In the genomic region with DNA sequence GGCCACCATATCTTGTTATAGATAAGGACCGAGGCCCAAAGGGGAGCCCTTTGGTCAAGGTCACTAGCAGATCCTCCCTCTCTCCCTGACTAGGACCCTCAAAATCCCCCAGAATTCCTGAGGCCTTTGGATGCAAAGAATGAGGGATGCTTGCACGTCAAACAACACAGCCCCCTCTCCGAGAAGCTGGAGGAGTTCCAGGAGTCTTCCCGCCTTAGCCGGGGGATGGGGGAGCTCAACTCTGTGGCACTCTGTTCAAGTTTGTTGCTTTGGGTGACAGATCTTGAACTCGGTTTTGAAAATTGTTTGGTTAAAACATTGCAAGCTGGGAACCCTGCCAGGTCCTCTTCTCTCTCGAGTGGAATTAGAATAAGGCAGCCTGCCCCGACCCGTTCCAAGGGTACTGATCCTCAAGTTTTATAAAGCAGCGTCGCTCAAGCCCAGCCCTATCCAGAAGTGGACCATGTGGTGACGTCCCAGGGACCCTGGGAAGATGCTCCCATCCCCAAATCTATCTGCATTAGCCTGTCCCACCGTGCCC, we compare ENCODE assay signal across 13 cellular contexts.
DNase-seq lines count a peak whose midpoint lies in the region; ATAC-seq, FAIRE-seq and TF ChIP-seq lines count a peak whose summit lies in the region.
"Had no signal": no experiment of that assay in that cellular context is flagged by ENCODE, and none has a peak within 500 bp of the region (broad histone marks: within the 10 kb centered on the region; RNA-seq: fewer than 3 reads in every experiment).

No MANE protein-coding gene starts in this region.

- no peaks in the 10 kb centered on the region for H3K36me3 Mint-ChIP-seq in activated CD4-positive, alpha-beta T cell treated with anti-CD3 and anti-CD28 coated beads, Interleukin-2, amount 10 ng/mL, durations not matched to agents 7 days and 5 days (ENCODE audit: low read depth)
- H3K36me3 Mint-ChIP-seq: naive B cell, WTC11 had no signal

- TF ChIP-seq POLR2A in K562 (conservative IDR thresholded peaks at IDR 0.05): no peak

- H3K27me3 Mint-ChIP-seq in activated CD4-positive, alpha-beta T cell treated with anti-CD3 and anti-CD28 coated beads, Interleukin-2, amount 10 ng/mL, durations not matched to agents 7 days and 5 days: no peaks in the 10 kb centered on the region

- DNase-seq in NCI-H510A treated with DMSO at 0.1 percent for 48 hours (lab: John Stamatoyannopoulos, UW): peak; percentile 9
- no peak for DNase-seq in NCI-H510A (lab: John Stamatoyannopoulos, UW)
- no peak for DNase-seq in K562 (ENCODE audit: extremely low read depth in 1 of 4, low spot score in 3 of 4)
- DNase-seq in lung (ENCODE audit: low spot score): peak; percentile 75
- no peak for DNase-seq in activated CD4-positive, alpha-beta T cell treated with anti-CD3 and anti-CD28 coated beads, Interleukin-2, amount 10 ng/mL, durations not matched to agents 7 days and 5 days
- no peak for DNase-seq in T1000 (lab: John Stamatoyannopoulos, UW)
- no peak for DNase-seq in WERI-Rb-1
- DNase-seq: Caco-2, naive B cell had no signal

- CTCF ChIA-PET in K562 (lab: Yijun Ruan, JAX; ENCODE audit: low intra/inter-chr PET ratio): no interaction called here
- CTCF ChIA-PET in activated CD4-positive, alpha-beta T cell treated with anti-CD3 and anti-CD28 coated beads, Interleukin-2, amount 10 ng/mL, durations not matched to agents 7 days and 5 days (lab: Charles Lee): interaction anchor here (1.4 kb wide), 1 partner anchor 99 kb away, joined by 3 read pairs; no protein-coding TSS in a partner anchor

- H3K27me3 ChIP-seq in K562 (ENCODE audit: control insufficient read depth in 2 of 2, insufficient read depth in 2 of 2, low read length in 2 of 2) (peaks cover 0 to 16% of the 10 kb centered on the region in 2 experiments; a peak in 2 of 5 replicates), lung (ENCODE audit: control insufficient read depth, insufficient read depth) (no peaks in the 10 kb centered on the region), stomach smooth muscle (ENCODE audit: control insufficient read depth in 1 of 2, insufficient read depth in 2 of 2, low read length in 2 of 2) (no peaks in the 10 kb centered on the region), WERI-Rb-1 (ENCODE audit: insufficient read depth, low read depth, severe bottlenecking) (no peaks in the 10 kb centered on the region)

- 6% methylated on average over 10 of the region's 13 CpGs for WGBS in K562 (ENCODE audit: insufficient coverage, low coverage, missing lambda C conversion rate)
- WGBS in lung, 2 donors: 45 to 68% methylated on average over 13 of the region's 13 CpGs

- no peaks in the 10 kb centered on the region for H3K9me3 ChIP-seq in K562 (replicated peaks; ENCODE audit: control insufficient read depth, insufficient read depth, low read depth, low read length)
- no peaks in the 10 kb centered on the region for H3K9me3 ChIP-seq in lung (ENCODE audit: control insufficient read depth in 2 of 2, insufficient read depth in 1 of 2, low read length in 1 of 2)
- no peaks in the 10 kb centered on the region for H3K9me3 ChIP-seq in stomach smooth muscle (ENCODE audit: control insufficient read depth in 2 of 2, low read length in 2 of 2)
- no peaks in the 10 kb centered on the region for H3K9me3 ChIP-seq in WERI-Rb-1 (ENCODE audit: severe bottlenecking)
- H3K9me3 ChIP-seq: A549, Caco-2 had no signal

- no peak for TF ChIP-seq EP300 in K562 (IDR thresholded peaks at IDR 0.05; ENCODE audit: low read length)

- no peak overlapping the region for H3K27ac Mint-ChIP-seq in activated CD4-positive, alpha-beta T cell treated with anti-CD3 and anti-CD28 coated beads, Interleukin-2, amount 10 ng/mL, durations not matched to agents 7 days and 5 days
- H3K27ac Mint-ChIP-seq: naive B cell, WTC11 had no signal

- no peaks in the 10 kb centered on the region for H4K20me1 ChIP-seq in K562 (replicated peaks; ENCODE audit: control insufficient read depth, insufficient read depth, low read length)

- FAIRE-seq in K562 (lab: Jason Lieb, UNC): no peak
- FAIRE-seq: A549 had no signal

- no peak overlapping the region for H3K4me3 Mint-ChIP-seq in activated CD4-positive, alpha-beta T cell treated with anti-CD3 and anti-CD28 coated beads, Interleukin-2, amount 10 ng/mL, durations not matched to agents 7 days and 5 days
- H3K4me3 Mint-ChIP-seq: naive B cell, WTC11 had no signal

- ATAC-seq in K562 (no peak), lung (ENCODE audit: insufficient read depth, low FRiP score) (no peak)
- ATAC-seq: A549, WTC11 had no signal

- no peak overlapping the region for H3K9ac ChIP-seq in K562 (ENCODE audit: insufficient read depth in 1 of 2, low read depth in 2 of 2, low read length in 2 of 2)
- H3K9ac ChIP-seq in stomach smooth muscle (ENCODE audit: low read length in 2 of 2): peak overlapping the region in 1 of 2 donors; percentile 51

- H3K36me3 ChIP-seq in K562 (ENCODE audit: control insufficient read depth, insufficient read depth, low read length) (no peaks in the 10 kb centered on the region), lung (ENCODE audit: control insufficient read depth in 2 of 2, insufficient read depth in 2 of 2, low read length in 2 of 2) (no peaks in the 10 kb centered on the region), stomach smooth muscle (ENCODE audit: control insufficient read depth in 2 of 2, insufficient read depth in 2 of 2, low read length in 2 of 2) (no peaks in the 10 kb centered on the region), WERI-Rb-1 (no peaks in the 10 kb centered on the region)

- POLR2A ChIA-PET in K562 (lab: Yijun Ruan, JAX): interaction anchor here (0.5 to 0.6 kb wide), 2 partner anchors 64 to 261 kb away, joined by 3 read pairs; no protein-coding TSS in a partner anchor
- POLR2A ChIA-PET in activated CD4-positive, alpha-beta T cell treated with anti-CD3 and anti-CD28 coated beads, Interleukin-2, amount 10 ng/mL, durations not matched to agents 7 days and 5 days (lab: Charles Lee): no interaction called here

- no peak overlapping the region for H2AFZ ChIP-seq in K562 (ENCODE audit: low read depth, low read length)

- intact Hi-C loops in K562 (cut with micrococcal nuclease): no loop called here

- peaks cover 0 to 20% of the 10 kb centered on the region in 2 experiments; a peak in 3 of 5 replicates for H3K4me1 ChIP-seq in K562 (replicated peaks in 1 of 2; ENCODE audit: control insufficient read depth in 2 of 2, insufficient read depth in 2 of 2, low read length in 2 of 2)
- H3K4me1 ChIP-seq in lung (ENCODE audit: control insufficient read depth in 2 of 2, insufficient read depth in 2 of 2, low read length in 2 of 2): peaks cover 18 to 20% of the 10 kb centered on the region in 2 donors
- H3K4me1 ChIP-seq in stomach smooth muscle (ENCODE audit: control insufficient read depth, insufficient read depth, low read length): peaks cover 64% of the 10 kb centered on the region
- H3K4me1 ChIP-seq: A549, Caco-2 had no signal

- H3K4me1 Mint-ChIP-seq in activated CD4-positive, alpha-beta T cell treated with anti-CD3 and anti-CD28 coated beads, Interleukin-2, amount 10 ng/mL, durations not matched to agents 7 days and 5 days: no peaks in the 10 kb centered on the region
- H3K4me1 Mint-ChIP-seq: naive B cell had no signal

- no peak overlapping the region for H3K27ac ChIP-seq in K562 (ENCODE audit: extremely low read depth, low read depth, low read length)
- H3K27ac ChIP-seq in lung (ENCODE audit: low read depth in 1 of 2, low read length in 1 of 2): peak overlapping the region in 1 of 2 donors; percentile 90
- peak overlapping the region; percentile 79 for H3K27ac ChIP-seq in stomach smooth muscle (ENCODE audit: low read length)
- no peak overlapping the region for H3K27ac ChIP-seq in WERI-Rb-1
- H3K27ac ChIP-seq: A549 had no signal

- no peaks in the 10 kb centered on the region for H3K79me2 ChIP-seq in K562 (ENCODE audit: control insufficient read depth, insufficient read depth, low read length)

- BruUV-seq in K562 (replicated peaks; lab: Mats Ljungman, UMichigan): no TSS peak

- no peak for TF ChIP-seq RAD21 in K562 (CRISPR knock-in tag; conservative IDR thresholded peaks at IDR 0.05 in 1 of 2, IDR thresholded peaks at IDR 0.05 in 1 of 2)

- in situ Hi-C loops in K562 (cut with MboI): no loop called here

- H3K4me2 ChIP-seq in K562 (ENCODE audit: insufficient read depth, low read length): no peak overlapping the region
- H3K4me2 ChIP-seq: A549, smooth muscle cell had no signal

- no peak for TF ChIP-seq CTCF in K562 (IDR thresholded peaks at IDR 0.05 in 2 of 3, conservative IDR thresholded peaks at IDR 0.05 in 1 of 3; ENCODE audit: insufficient read depth in 2 of 3, low read depth in 1 of 3, low read length in 3 of 3)
- no peak for TF ChIP-seq CTCF in lung (IDR thresholded peaks at IDR 0.05; ENCODE audit: control extremely low read depth, extremely low read depth)
- no peak for TF ChIP-seq CTCF in WERI-Rb-1 (IDR thresholded peaks at IDR 0.05; ENCODE audit: low read depth, low read length)

- no peaks in the 10 kb centered on the region for H3K9me3 Mint-ChIP-seq in activated CD4-positive, alpha-beta T cell treated with anti-CD3 and anti-CD28 coated beads, Interleukin-2, amount 10 ng/mL, durations not matched to agents 7 days and 5 days
- H3K9me3 Mint-ChIP-seq: naive B cell, WTC11 had no signal

- H3K4me3 ChIP-seq in K562 (no peak overlapping the region), lung (no peak overlapping the region), stomach smooth muscle (ENCODE audit: low read length in 2 of 2) (peak overlapping the region in 1 of 2 donors; percentile 61), WERI-Rb-1 (ENCODE audit: low read depth, low read length) (no peak overlapping the region)
- H3K4me3 ChIP-seq: A549, smooth muscle cell had no signal

- no peaks in the 10 kb centered on the region for H3K9me1 ChIP-seq in K562 (ENCODE audit: control insufficient read depth, insufficient read depth, low read length)

TF ChIP-seq in K562, 482 proteins besides CTCF, POLR2A, EP300 and RAD21 (continues in another document):
- TF ChIP-seq RFX1 (IDR thresholded peaks at IDR 0.05): no peak
- TF ChIP-seq EWSR1 (IDR thresholded peaks at IDR 0.05; ENCODE audit: borderline replicate concordance, low read depth, partially characterized antibody): no peak
- TF ChIP-seq MAFF (IDR thresholded peaks at IDR 0.05; ENCODE audit: low read length): no peak
- no peak for TF ChIP-seq POLR3G (IDR thresholded peaks at IDR 0.05; ENCODE audit: extremely low read depth, insufficient read length, insufficient replicate concordance)
- TF ChIP-seq PRPF4 (IDR thresholded peaks at IDR 0.05; ENCODE audit: insufficient read depth, low read depth, low read length, poor library complexity, severe bottlenecking): no peak

Comparison
In these comparisons a context has a peak if more than half of its experiments do, and no peak if none do; other contexts are left out.
1. DNase-seq: peak in NCI-H510A treated with DMSO at 0.1 percent for 48 hours (single experiment) and lung (single experiment); none in NCI-H510A (single experiment), K562 (0 of 4), activated CD4-positive, alpha-beta T cell treated with anti-CD3 and anti-CD28 coated beads, Interleukin-2, amount 10 ng/mL, durations not matched to agents 7 days and 5 days (single experiment), T1000 (single experiment) and WERI-Rb-1 (single experiment).